8 cellular contexts compared by ENCODE assay signal in the genomic region with DNA sequence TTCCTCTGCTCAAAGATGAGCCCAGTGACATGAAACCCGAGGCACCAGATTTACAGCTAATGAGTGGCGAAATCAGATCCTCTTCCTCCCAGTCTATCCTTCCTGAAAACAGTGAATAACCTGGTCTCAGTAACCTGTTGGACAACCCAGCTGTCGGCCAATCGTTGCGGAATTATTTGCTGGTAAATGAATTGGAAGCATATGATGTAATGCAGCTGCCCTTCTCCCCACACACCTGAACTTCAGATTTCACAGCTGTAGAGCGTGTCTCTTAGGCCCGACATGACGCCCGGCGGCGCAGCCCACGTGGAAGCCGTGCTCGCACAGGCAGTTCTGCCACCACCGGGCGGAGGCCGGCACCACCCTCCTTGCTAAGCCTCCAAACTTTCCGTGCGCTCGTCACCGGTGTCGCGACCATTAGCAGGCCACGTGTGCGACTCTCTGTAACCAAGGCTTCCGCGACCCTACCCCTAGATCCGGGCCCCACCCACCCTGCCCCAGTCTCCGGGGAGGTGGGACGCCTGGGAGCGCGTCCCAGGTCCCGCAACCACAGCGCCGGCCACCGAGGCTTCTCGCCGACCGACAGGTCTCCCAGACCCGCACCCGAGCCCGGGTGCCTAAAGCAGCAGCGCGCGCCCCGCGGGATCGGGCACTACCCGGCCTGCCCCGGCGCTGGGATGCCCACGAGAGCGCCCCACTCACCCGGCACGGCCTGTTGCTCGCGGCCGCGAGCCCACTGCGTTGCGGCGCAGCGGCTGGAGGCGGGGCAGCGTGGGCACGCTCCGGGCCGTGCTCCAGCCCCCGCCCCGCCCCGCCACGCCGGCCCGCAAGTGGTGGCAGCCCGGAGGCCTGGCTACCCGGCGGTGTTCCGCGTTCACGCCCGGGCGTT. TPM values are rescaled to one million over a fixed set of nuclear protein-coding genes. Genes with fewer than 3 reads are reported as not detected.
DNase-seq lines count a peak whose midpoint lies in the region; ATAC-seq and TF ChIP-seq lines count a peak whose summit lies in the region.

A gene (minus strand): TSS at position 753 of the 889 bp plus-strand sequence. CDS start 4,838 bp downstream, outside the sequence.

- peak within 1 kb of the TSS; percentile 77 for H3K4me3 ChIP-seq in colonic mucosa

- intact Hi-C loops in activated CD4-positive, alpha-beta T cell treated with anti-CD3 and anti-CD28 coated beads for 36 hours (cut with DNase I, micrococcal nuclease): loop anchor here (1.0 to 2.0 kb wide), 5 partner anchors 51 to 208 kb away; a partner anchor contains a TSS
- intact Hi-C loops in colonic mucosa (cut with DNase I): loop anchor here (10.0 kb wide), 1 partner anchor 147 kb away; a partner anchor contains a TSS

- peak within 1 kb of the TSS; percentile 90 for H3K27ac Mint-ChIP-seq in activated CD4-positive, alpha-beta T cell treated with anti-CD3 and anti-CD28 coated beads for 36 hours

- peak within 1 kb of the TSS; percentile 80 for H3K27ac ChIP-seq in colonic mucosa

- peak; percentile 82 for TF ChIP-seq POLR2A in GM18526 (IDR thresholded peaks at IDR 0.05; ENCODE audit: extremely low read depth, insufficient read length)

- DNase-seq in ACHN (peak; percentile 62), NCI-H345 (lab: John Stamatoyannopoulos, UW) (peak; percentile 58), colonic mucosa (peak; percentile 80), left lobe of liver (ENCODE audit: low spot score) (peak; percentile 81)
- DNase-seq in activated CD4-positive, alpha-beta T cell treated with anti-CD3 and anti-CD28 coated beads for 36 hours: peak; percentile 90
- peak; percentile 68 to 69 for DNase-seq in stimulated activated CD4-positive, alpha-beta T cell treated with anti-CD3 and anti-CD28 coated beads, Interleukin-2, amount 100 ng/mL, for 48 hours

- H3K27me3 ChIP-seq in colonic mucosa: no peaks in the 10 kb centered on the region

- no peak for TF ChIP-seq CTCF in colonic mucosa (IDR thresholded peaks at IDR 0.05)

- POLR2A ChIA-PET in activated CD4-positive, alpha-beta T cell treated with anti-CD3 and anti-CD28 coated beads for 36 hours (lab: Charles Lee): interaction anchor here (0.6 to 1.0 kb wide), 2 partner anchors 19 to 33 kb away, joined by 3 read pairs; no protein-coding TSS in a partner anchor

- H3K9ac ChIP-seq in colonic mucosa (ENCODE audit: low read depth in 2 of 2, low read length in 2 of 2): peak within 1 kb of the TSS; percentile 75

- ATAC-seq in HG03066 (IDR thresholded peaks at IDR 0.05; ENCODE audit: low read depth, unreplicated experiment) (peak; percentile 84), left lobe of liver (peak; percentile 97)
- ATAC-seq in activated CD4-positive, alpha-beta T cell treated with anti-CD3 and anti-CD28 coated beads for 36 hours: peak; percentile 89

- CTCF ChIA-PET in activated CD4-positive, alpha-beta T cell treated with anti-CD3 and anti-CD28 coated beads for 36 hours (lab: Charles Lee): interaction anchor here (0.8 to 2.5 kb wide), 4 partner anchors 12 to 68 kb away, joined by 3 to 15 read pairs (median 4); no protein-coding TSS in a partner anchor

- H3K9me3 ChIP-seq in colonic mucosa: no peaks in the 10 kb centered on the region

- H3K4me3 Mint-ChIP-seq in activated CD4-positive, alpha-beta T cell treated with anti-CD3 and anti-CD28 coated beads for 36 hours: peak within 1 kb of the TSS; percentile 83

- no peaks in the 10 kb centered on the region for H3K9me3 Mint-ChIP-seq in activated CD4-positive, alpha-beta T cell treated with anti-CD3 and anti-CD28 coated beads for 36 hours (ENCODE audit: low read depth)

- in situ Hi-C loops in ACHN (cut with HindIII; ENCODE audit: low pct_ligation_motif_present, low pct_unique_long_range_greater_than_20kb, low sequenced_read_pairs): no loop called here

- peaks cover 19% of the 10 kb centered on the region for H3K36me3 Mint-ChIP-seq in activated CD4-positive, alpha-beta T cell treated with anti-CD3 and anti-CD28 coated beads for 36 hours (ENCODE audit: low read depth)

- H3K4me1 ChIP-seq in colonic mucosa: peaks cover 4% of the 10 kb centered on the region

- H3K27me3 Mint-ChIP-seq in activated CD4-positive, alpha-beta T cell treated with anti-CD3 and anti-CD28 coated beads for 36 hours: no peaks in the 10 kb centered on the region

- H3K36me3 ChIP-seq in colonic mucosa: no peaks in the 10 kb centered on the region

- H3K4me1 Mint-ChIP-seq in activated CD4-positive, alpha-beta T cell treated with anti-CD3 and anti-CD28 coated beads for 36 hours: peaks cover 46% of the 10 kb centered on the region

RNA-seq across cellular contexts. Expression of the gene that starts here (rescaled TPM):
- 10 to 100 TPM; 35.0 to 35.5 TPM for total RNA-seq in activated CD4-positive, alpha-beta T cell treated with anti-CD3 and anti-CD28 coated beads for 36 hours
- total RNA-seq in colonic mucosa (10 to 100 TPM; 17.6 to 21.9 TPM), left lobe of liver (10.1 TPM)

Comparison
In these comparisons a context has a peak if more than half of its experiments do, and no peak if none do; other contexts are left out.
1. Peak in every context shown above with its lines: DNase-seq, ATAC-seq, H3K4me3 ChIP-seq and H3K27ac ChIP-seq.